ENCODE assay signal across 8 cellular contexts in the genomic region with DNA sequence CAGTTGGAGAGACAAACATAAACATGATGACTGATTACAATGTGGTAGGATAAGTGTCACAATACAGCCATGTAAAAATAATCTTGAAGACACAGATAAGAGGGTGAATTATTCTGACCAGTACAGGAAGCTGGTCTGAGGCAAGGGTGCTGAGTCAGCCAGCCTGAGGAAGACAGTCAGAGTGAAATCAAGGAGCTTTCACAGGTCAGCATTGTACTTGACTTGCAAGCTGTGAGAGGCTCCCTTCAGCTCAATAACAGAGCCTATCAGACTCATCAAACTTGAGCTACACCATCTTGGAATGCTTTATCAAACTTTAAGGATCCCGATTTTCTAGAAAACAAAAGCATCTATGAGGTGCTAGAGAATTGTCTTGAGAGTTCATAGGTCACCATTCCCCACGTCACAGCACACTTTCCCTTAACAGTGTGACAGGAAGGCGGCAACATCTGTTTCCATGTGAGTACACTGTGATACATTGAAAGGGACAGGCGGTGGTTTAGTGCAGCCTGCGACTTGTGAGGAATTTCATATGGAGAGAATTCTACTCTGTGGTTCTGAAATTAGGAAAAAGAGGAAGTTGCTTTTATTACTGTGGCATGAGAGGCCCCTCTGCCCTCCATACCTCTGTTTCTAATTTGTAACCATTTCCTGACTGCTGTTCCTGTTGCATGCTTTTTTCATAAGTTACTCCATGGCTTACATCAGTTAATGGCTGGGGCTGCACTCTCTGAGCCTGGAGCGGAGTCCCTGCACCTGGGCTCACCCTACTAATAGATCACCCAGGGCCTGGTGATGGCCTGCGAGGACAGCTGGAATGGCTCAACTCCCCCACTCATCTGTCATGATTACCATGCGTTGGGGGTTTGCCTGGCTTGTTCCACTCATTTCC.
DNase-seq lines count a peak whose midpoint lies in the region; ATAC-seq and TF ChIP-seq lines count a peak whose summit lies in the region.

No MANE protein-coding gene starts in this region.

- peaks cover 4% of the 10 kb centered on the region for H3K4me1 Mint-ChIP-seq in activated CD8-positive, alpha-beta T cell treated with anti-CD3 and anti-CD28 coated beads for 36 hours (ENCODE audit: low read depth)
- peaks cover 0 to 8% of the 10 kb centered on the region in 2 donors for H3K4me1 Mint-ChIP-seq in natural killer cell
- H3K4me1 Mint-ChIP-seq in progenitor cell of endocrine pancreas (ENCODE audit: low read depth), result no peaks in the 10 kb centered on the region
- H3K4me1 Mint-ChIP-seq in T-helper 2 cell treated with Interferon-gamma antibody and Interleukin-4, amounts not matched to agents 5 μg/mL and 100 μg/mL, for 36 hours (ENCODE audit: low read depth), result peaks cover 5% of the 10 kb centered on the region

- DNase-seq in AG08396 (ENCODE audit: low spot score) (peak; percentile 16), natural killer cell (no peak), progenitor cell of endocrine pancreas (ENCODE audit: low spot score, unreplicated experiment) (no peak), GM13976 (ENCODE audit: low spot score) (no peak)
- DNase-seq in activated CD8-positive, alpha-beta T cell treated with anti-CD3 and anti-CD28 coated beads for 36 hours, result peak; percentile 3
- no peak for DNase-seq in T-helper 2 cell treated with Interferon-gamma antibody and Interleukin-4, amounts not matched to agents 5 μg/mL and 100 μg/mL, for 36 hours (ENCODE audit: low spot score)

- H3K4me3 Mint-ChIP-seq in activated CD8-positive, alpha-beta T cell treated with anti-CD3 and anti-CD28 coated beads for 36 hours, result no peak overlapping the region
- no peak overlapping the region for H3K4me3 Mint-ChIP-seq in natural killer cell
- no peak overlapping the region for H3K4me3 Mint-ChIP-seq in progenitor cell of endocrine pancreas (ENCODE audit: low read depth)
- H3K4me3 Mint-ChIP-seq in T-helper 2 cell treated with Interferon-gamma antibody and Interleukin-4, amounts not matched to agents 5 μg/mL and 100 μg/mL, for 36 hours, result no peak overlapping the region

- no peak overlapping the region for H3K27ac Mint-ChIP-seq in activated CD8-positive, alpha-beta T cell treated with anti-CD3 and anti-CD28 coated beads for 36 hours
- H3K27ac Mint-ChIP-seq in natural killer cell (no peak overlapping the region), progenitor cell of endocrine pancreas (no peak overlapping the region)
- H3K27ac Mint-ChIP-seq in T-helper 2 cell treated with Interferon-gamma antibody and Interleukin-4, amounts not matched to agents 5 μg/mL and 100 μg/mL, for 36 hours, result no peak overlapping the region

- in situ Hi-C loops in GM13976 (cut with MboI; ENCODE audit: low sequenced_read_pairs, unreplicated experiment), result no loop called here

- H3K36me3 Mint-ChIP-seq in activated CD8-positive, alpha-beta T cell treated with anti-CD3 and anti-CD28 coated beads for 36 hours (ENCODE audit: low read depth), result no peaks in the 10 kb centered on the region
- H3K36me3 Mint-ChIP-seq in natural killer cell (no peaks in the 10 kb centered on the region), progenitor cell of endocrine pancreas (ENCODE audit: insufficient read depth) (no peaks in the 10 kb centered on the region)
- H3K36me3 Mint-ChIP-seq in T-helper 2 cell treated with Interferon-gamma antibody and Interleukin-4, amounts not matched to agents 5 μg/mL and 100 μg/mL, for 36 hours (ENCODE audit: low read depth), result no peaks in the 10 kb centered on the region

- POLR2A ChIA-PET in activated CD8-positive, alpha-beta T cell treated with anti-CD3 and anti-CD28 coated beads for 36 hours (lab: Charles Lee), result no interaction called here

- TF ChIP-seq CTCF in activated CD8-positive, alpha-beta T cell treated with anti-CD3 and anti-CD28 coated beads for 36 hours (IDR thresholded peaks at IDR 0.05), result no peak
- TF ChIP-seq CTCF in natural killer cell (IDR thresholded peaks at IDR 0.05) (no peak), progenitor cell of endocrine pancreas (IDR thresholded peaks at IDR 0.05; ENCODE audit: unreplicated experiment) (no peak), GM13976 (IDR thresholded peaks at IDR 0.05; ENCODE audit: borderline replicate concordance, control extremely low read depth, extremely low read depth, insufficient read depth, missing control alignments) (no peak)

- ATAC-seq in GM19372 (IDR thresholded peaks at IDR 0.05; ENCODE audit: low read depth, unreplicated experiment) (peak; percentile 58), HG03378 (IDR thresholded peaks at IDR 0.05; ENCODE audit: unreplicated experiment) (peak; percentile 85), natural killer cell (peak; percentile 24 to 89 (median 48))
- peak; percentile 17 for ATAC-seq in activated CD8-positive, alpha-beta T cell treated with anti-CD3 and anti-CD28 coated beads for 36 hours

- H3K27me3 Mint-ChIP-seq in activated CD8-positive, alpha-beta T cell treated with anti-CD3 and anti-CD28 coated beads for 36 hours, result peaks cover 2% of the 10 kb centered on the region
- H3K27me3 Mint-ChIP-seq in natural killer cell (ENCODE audit: low read depth in 2 of 2) (no peaks in the 10 kb centered on the region), progenitor cell of endocrine pancreas (no peaks in the 10 kb centered on the region)
- no peaks in the 10 kb centered on the region for H3K27me3 Mint-ChIP-seq in T-helper 2 cell treated with Interferon-gamma antibody and Interleukin-4, amounts not matched to agents 5 μg/mL and 100 μg/mL, for 36 hours (ENCODE audit: low read depth)

- H3K9me3 Mint-ChIP-seq in activated CD8-positive, alpha-beta T cell treated with anti-CD3 and anti-CD28 coated beads for 36 hours, result no peaks in the 10 kb centered on the region
- H3K9me3 Mint-ChIP-seq in natural killer cell (no peaks in the 10 kb centered on the region), progenitor cell of endocrine pancreas (ENCODE audit: low read depth) (no peaks in the 10 kb centered on the region)
- H3K9me3 Mint-ChIP-seq in T-helper 2 cell treated with Interferon-gamma antibody and Interleukin-4, amounts not matched to agents 5 μg/mL and 100 μg/mL, for 36 hours, result no peaks in the 10 kb centered on the region

- CTCF ChIA-PET in activated CD8-positive, alpha-beta T cell treated with anti-CD3 and anti-CD28 coated beads for 36 hours (lab: Charles Lee), result no interaction called here

- intact Hi-C loops in activated CD8-positive, alpha-beta T cell treated with anti-CD3 and anti-CD28 coated beads for 36 hours (cut with micrococcal nuclease), result no loop called here
- intact Hi-C loops in natural killer cell (cut with micrococcal nuclease), result no loop called here

Comparison
In these comparisons a context has a peak if more than half of its experiments do, and no peak if none do; other contexts are left out.
1. DNase-seq: peak in AG08396 (single experiment) and activated CD8-positive, alpha-beta T cell treated with anti-CD3 and anti-CD28 coated beads for 36 hours (single experiment); none in natural killer cell (single experiment), progenitor cell of endocrine pancreas (single experiment), T-helper 2 cell treated with Interferon-gamma antibody and Interleukin-4, amounts not matched to agents 5 μg/mL and 100 μg/mL, for 36 hours (single experiment) and GM13976 (single experiment).
2. ATAC-seq: peak in every context shown above with its lines; median percentile 85 in HG03378; 58 in GM19372; 48 in natural killer cell; 17 in activated CD8-positive, alpha-beta T cell treated with anti-CD3 and anti-CD28 coated beads for 36 hours.